22 cellular contexts compared by ENCODE assay signal in the genomic region with DNA sequence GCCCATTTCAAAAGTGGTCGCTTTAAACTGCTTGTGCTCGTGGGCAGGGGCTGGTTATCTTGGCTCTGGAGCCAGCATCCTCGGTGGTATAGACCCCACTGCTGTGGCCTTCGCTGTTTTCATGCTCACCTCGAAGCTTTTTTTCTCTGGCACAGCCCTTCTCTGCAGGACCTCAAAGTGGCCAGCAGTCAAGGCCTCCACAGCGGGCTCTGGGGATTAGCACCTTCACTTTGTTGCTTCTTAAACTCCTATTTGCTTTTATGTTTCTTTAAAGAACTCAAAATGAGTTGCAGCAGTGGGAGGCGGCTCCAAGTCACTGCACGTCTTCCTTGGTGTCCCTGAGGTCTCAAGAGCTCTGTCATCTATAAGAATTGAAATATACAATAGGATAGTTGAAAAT.
DNase-seq lines count a peak whose midpoint lies in the region; FAIRE-seq and TF ChIP-seq lines count a peak whose summit lies in the region.
"Had no signal": no experiment of that assay in that cellular context is flagged by ENCODE, and none has a peak within 500 bp of the region (broad histone marks: within the 10 kb centered on the region; RNA-seq: fewer than 3 reads in every experiment).

No MANE protein-coding gene starts in this region.

- TF ChIP-seq POLR2A in Peyer's patch (IDR thresholded peaks at IDR 0.05) (no peak), lower leg skin (IDR thresholded peaks at IDR 0.05) (no peak), stomach (IDR thresholded peaks at IDR 0.05) (no peak)

- H3K4me3 ChIP-seq in Peyer's patch, result no peak overlapping the region
- H3K4me3 ChIP-seq in lower leg skin (ENCODE audit: low read depth, poor library complexity, severe bottlenecking), result no peak overlapping the region
- no peak overlapping the region for H3K4me3 ChIP-seq in stomach
- no peak overlapping the region for H3K4me3 ChIP-seq in kidney (ENCODE audit: low read length in 2 of 2)
- H3K4me3 ChIP-seq: GM23338, HAP-1, K562 had no signal

- H3K36me3 ChIP-seq in Peyer's patch (no peaks in the 10 kb centered on the region), stomach (no peaks in the 10 kb centered on the region), kidney (ENCODE audit: control insufficient read depth in 1 of 2, insufficient read depth in 2 of 2, low read length in 2 of 2) (no peaks in the 10 kb centered on the region)
- H3K36me3 ChIP-seq: HAP-1 had no signal

- BruUV-seq in Calu3 (replicated peaks; lab: Mats Ljungman, UMichigan), result no TSS peak

- H3K27ac ChIP-seq in Peyer's patch, result no peak overlapping the region
- no peak overlapping the region for H3K27ac ChIP-seq in stomach
- H3K27ac ChIP-seq in kidney (ENCODE audit: low read depth in 2 of 2, low read length in 2 of 2), result no peak overlapping the region
- H3K27ac ChIP-seq: HL-60 had no signal

- no peak for FAIRE-seq in kidney (lab: Jason Lieb, UNC)
- FAIRE-seq: G401.6, GM12892, HepG2, K562 had no signal

- intact Hi-C loops in lower leg skin (cut with DNase I; ENCODE audit: low total_unique reads), result no loop called here
- intact Hi-C loops in stomach (cut with DNase I; ENCODE audit: low total_unique reads), result no loop called here
- intact Hi-C loops in Calu3 (cut with micrococcal nuclease; ENCODE audit: unreplicated experiment), result no loop called here
- intact Hi-C loops in kidney (cut with DNase I), result no loop called here

- no peak for TF ChIP-seq EP300 in stomach (IDR thresholded peaks at IDR 0.05)

- no peaks in the 10 kb centered on the region for H3K4me1 Mint-ChIP-seq in Calu3 (ENCODE audit: low read depth, unreplicated experiment)
- H3K4me1 Mint-ChIP-seq: GM23338 had no signal

- H3K27me3 ChIP-seq in Peyer's patch (no peaks in the 10 kb centered on the region), stomach (peaks cover 0 to 27% (median 7%) of the 10 kb centered on the region in 3 donors)

- no peaks in the 10 kb centered on the region for H3K9me3 ChIP-seq in Peyer's patch
- no peaks in the 10 kb centered on the region for H3K9me3 ChIP-seq in stomach
- H3K9me3 ChIP-seq in kidney (ENCODE audit: control insufficient read depth in 1 of 2, low read length in 2 of 2), result no peaks in the 10 kb centered on the region
- H3K9me3 ChIP-seq: HAP-1 had no signal

- no peak overlapping the region for H3K27ac Mint-ChIP-seq in Calu3 (ENCODE audit: unreplicated experiment)
- H3K27ac Mint-ChIP-seq: CD4-positive, alpha-beta T cell; GM23338 had no signal

- DNase-seq in 8988T (peak; percentile 2), Peyer's patch (peak in 2 of 3 donors; percentile 2 to 14), lower leg skin (ENCODE audit: low spot score in 2 of 2) (peak; percentile 3 to 61), stomach (peak; percentile 11), Calu3 (no peak), kidney (no peak)
- no peak for DNase-seq in activated CD4-positive, alpha-beta T cell treated with anti-CD3 and anti-CD28 coated beads for 48 hours
- DNase-seq: COR-L47, MM.1S, NCI-H1092 treated with DMSO at 0.1 percent for 48 hours, NCI-H1436 treated with DMSO at 0.1 percent for 48 hours, NCI-H1930, NCI-H510A treated with DMSO at 0.1 percent for 48 hours, NCI-H748 treated with DMSO at 0.1 percent for 48 hours had no signal

- WGBS in lower leg skin, 2 donors, result 63 to 68% methylated on average over 8 of the region's 8 CpGs
- 46 to 53% (median 49%) methylated on average over 8 of the region's 8 CpGs for WGBS in stomach, 5 donors

- peaks cover 3% of the 10 kb centered on the region for H3K9me3 Mint-ChIP-seq in Calu3 (ENCODE audit: low read depth, unreplicated experiment)
- H3K9me3 Mint-ChIP-seq: CD4-positive, alpha-beta T cell; GM23338 had no signal

- no peak for TF ChIP-seq CTCF in Peyer's patch (IDR thresholded peaks at IDR 0.05)
- no peak for TF ChIP-seq CTCF in lower leg skin (IDR thresholded peaks at IDR 0.05)
- no peak for TF ChIP-seq CTCF in stomach (IDR thresholded peaks at IDR 0.05)
- no peak for TF ChIP-seq CTCF in Calu3 (IDR thresholded peaks at IDR 0.05; ENCODE audit: unreplicated experiment)
- TF ChIP-seq CTCF in kidney (IDR thresholded peaks at IDR 0.05; ENCODE audit: borderline replicate concordance, extremely low read depth, insufficient read depth), result no peak

- H3K36me3 Mint-ChIP-seq in Calu3 (ENCODE audit: insufficient read depth, unreplicated experiment), result no peaks in the 10 kb centered on the region

- peaks cover 56% of the 10 kb centered on the region for H3K27me3 Mint-ChIP-seq in Calu3 (ENCODE audit: unreplicated experiment)

- CTCF ChIA-PET in Calu3 (lab: Charles Lee), result no interaction called here

- no peak overlapping the region for H3K4me3 Mint-ChIP-seq in Calu3 (ENCODE audit: low read depth, unreplicated experiment)
- H3K4me3 Mint-ChIP-seq: CD4-positive, alpha-beta T cell; GM23338 had no signal

- H3K9ac ChIP-seq in kidney (ENCODE audit: low read length in 2 of 2), result no peak overlapping the region

- H3K4me1 ChIP-seq in Peyer's patch, result no peaks in the 10 kb centered on the region
- no peaks in the 10 kb centered on the region for H3K4me1 ChIP-seq in stomach
- no peaks in the 10 kb centered on the region for H3K4me1 ChIP-seq in kidney (ENCODE audit: control insufficient read depth in 1 of 2, insufficient read depth in 1 of 2, low read depth in 1 of 2, low read length in 2 of 2)
- H3K4me1 ChIP-seq: HAP-1 had no signal

Comparison
In these comparisons a context has a peak if more than half of its experiments do, and no peak if none do; other contexts are left out.
1. DNase-seq: peak in 8988T (single experiment), Peyer's patch (2 of 3), lower leg skin (2 of 2) and stomach (single experiment); none in Calu3 (single experiment), activated CD4-positive, alpha-beta T cell treated with anti-CD3 and anti-CD28 coated beads for 48 hours (single experiment) and kidney (single experiment).